30 cellular contexts compared by ENCODE assay signal in the genomic region with DNA sequence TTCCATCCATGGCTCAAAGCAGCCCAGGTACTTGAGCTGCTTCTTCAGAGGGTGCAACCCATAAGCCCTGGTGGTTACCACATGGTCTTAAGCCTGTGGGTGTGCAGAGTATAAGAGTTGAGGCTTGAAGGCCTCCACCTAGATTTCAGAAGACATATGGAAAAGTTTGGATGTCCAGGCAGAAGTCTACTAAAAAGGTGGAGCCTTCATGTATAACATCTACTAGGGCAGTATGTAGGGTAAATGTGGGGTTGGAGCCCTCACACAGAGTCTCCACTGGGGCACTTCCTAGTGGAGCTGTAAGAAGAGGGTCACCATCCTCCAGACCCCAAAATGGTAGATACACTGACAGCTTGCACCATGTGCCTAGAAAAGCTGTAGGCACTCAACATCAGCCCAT.
"Had no signal": no experiment of that assay in that cellular context is flagged by ENCODE, and none has a peak within 500 bp of the region (broad histone marks: within the 10 kb centered on the region; RNA-seq: fewer than 3 reads in every experiment).

No MANE protein-coding gene starts in this region.

- H3K27ac Mint-ChIP-seq: activated CD8-positive, alpha-beta T cell treated with anti-CD3 and anti-CD28 coated beads, Interleukin-2, amount 10 ng/mL, durations not matched to agents 7 days and 5 days; activated naive CD8-positive, alpha-beta T cell treated with anti-CD3 and anti-CD28 coated beads for 36 hours; activated T-cell treated with anti-CD3 and anti-CD28 coated beads, Interleukin-2, amount 50 U/mL, for 24 hours; activated T-helper 1 cell treated with anti-CD3 and anti-CD28 coated beads, Interleukin-12 subunit alpha, Interleukin-12 subunit beta, Interleukin-2, Interleukin-4 antibody, amounts not matched to agents 30 ng/mL and 10 ng/mL and 1 ng/mL, durations not matched to agents 14 hours and 24 hours and 36 hours had no signal

- FAIRE-seq: astrocyte had no signal

- H3K36me3 Mint-ChIP-seq: activated naive CD8-positive, alpha-beta T cell treated with anti-CD3 and anti-CD28 coated beads for 36 hours had no signal

- ATAC-seq: activated CD8-positive, alpha-beta T cell treated with anti-CD3 and anti-CD28 coated beads, Interleukin-2, amount 10 ng/mL, durations not matched to agents 7 days and 5 days; body of pancreas had no signal

- H3K36me3 ChIP-seq: breast epithelium, SJCRH30, WERI-Rb-1 had no signal

- H3K4me1 Mint-ChIP-seq: activated naive CD8-positive, alpha-beta T cell treated with anti-CD3 and anti-CD28 coated beads for 36 hours had no signal

- H3K27me3 ChIP-seq: body of pancreas, breast epithelium, SJCRH30 had no signal

- H3K4me3 ChIP-seq: body of pancreas, breast epithelium, SJCRH30, SK-N-MC had no signal

- H3K4me3 Mint-ChIP-seq: activated CD8-positive, alpha-beta T cell treated with anti-CD3 and anti-CD28 coated beads, Interleukin-2, amount 10 ng/mL, durations not matched to agents 7 days and 5 days; activated naive CD8-positive, alpha-beta T cell treated with anti-CD3 and anti-CD28 coated beads for 36 hours; activated T-cell treated with anti-CD3 and anti-CD28 coated beads, Interleukin-2, amount 50 U/mL, for 24 hours; activated T-helper 1 cell treated with anti-CD3 and anti-CD28 coated beads, Interleukin-12 subunit alpha, Interleukin-12 subunit beta, Interleukin-2, Interleukin-4 antibody, amounts not matched to agents 30 ng/mL and 10 ng/mL and 1 ng/mL, durations not matched to agents 14 hours and 24 hours and 36 hours had no signal

- H3K4me1 ChIP-seq: body of pancreas, breast epithelium, SJCRH30 had no signal

- DNase-seq: activated CD4-positive, alpha-beta T cell treated with anti-CD3 and anti-CD28 coated beads for 1 hour; activated CD4-positive, alpha-beta T cell treated with anti-CD3 and anti-CD28 coated beads for 48 hours; activated CD4-positive, alpha-beta T cell treated with anti-CD3 and anti-CD28 coated beads, Interleukin-2, amount 50 U/mL, for 4 hours; activated CD4-positive, CD25-positive, alpha-beta regulatory T cell; activated CD8-positive, alpha-beta T cell treated with anti-CD3 and anti-CD28 coated beads, Interleukin-2, amount 10 ng/mL, durations not matched to agents 7 days and 5 days; activated naive CD4-positive, alpha-beta T cell; activated naive CD4-positive, alpha-beta T cell treated with anti-CD3 and anti-CD28 coated beads, Interleukin-2, amount 50 U/mL, for 16 hours; activated naive CD8-positive, alpha-beta T cell treated with anti-CD3 and anti-CD28 coated beads for 36 hours; activated T-cell treated with anti-CD3 and anti-CD28 coated beads, Interleukin-2, amount 50 U/mL, for 24 hours; amygdala; body of pancreas; NCI-H1092 treated with DMSO at 0.1 percent for 48 hours; NCI-H1417; NCI-H146; NCI-H187; NCI-H2029 treated with DMSO at 0.1 percent for 48 hours; NCI-H2107; NCI-H2171; NCI-H510A; NCI-H526; NCI-H748 treated with DMSO at 0.1 percent for 48 hours; NK-92 treated with Interleukin-12 subunit alpha and Interleukin-12 subunit beta, amount 100 ng/mL, for 24 hours; SHP77; SJCRH30; T1000; WERI-Rb-1 had no signal

- H3K27ac ChIP-seq: body of pancreas, breast epithelium, SJCRH30, SK-N-MC, WERI-Rb-1 had no signal
